In genomic region chr7:79339208-79339925, GRCh38 we compare ENCODE assay signal across 6 cellular contexts.
"Had no signal": no experiment of that assay in that cellular context is flagged by ENCODE, and none has a peak within 500 bp of the region (broad histone marks: within the 10 kb centered on the region; RNA-seq: fewer than 3 reads in every experiment).

No MANE protein-coding gene starts in this region.

- H2AFZ ChIP-seq: GM23248 had no signal

- DNase-seq: GOT3, H7, KG1 had no signal

- H3K4me1 ChIP-seq: HAP-1 had no signal

- H3K9ac ChIP-seq: GM23248 had no signal

- H3K9me3 ChIP-seq: HAP-1 had no signal

- H3K27ac ChIP-seq: GM23248, HL-60 had no signal

- H3K4me3 ChIP-seq: GM23248, HAP-1 had no signal

- H3K36me3 ChIP-seq: HAP-1 had no signal
